Comparison of ENCODE assay signal across 8 cellular contexts in genomic region chr14:100306256-100306505, GRCh38. TPM values are rescaled to one million over a fixed set of nuclear protein-coding genes. Genes with fewer than 3 reads are reported as not detected.
DNase-seq lines count a peak whose midpoint lies in the region; ATAC-seq and TF ChIP-seq lines count a peak whose summit lies in the region.

SLC25A29 (minus strand) TSS chr14:100306444; CDS start chr14:100306232, 212 bp downstream.

- H3K36me3 ChIP-seq in OCI-LY3 (replicated peaks; ENCODE audit: low read depth, low read length) (no peaks in the 10 kb centered on the region), neural cell (ENCODE audit: insufficient read depth, low read length) (no peaks in the 10 kb centered on the region)

- intact Hi-C loops in CD4-positive, alpha-beta T cell (cut with DNase I, micrococcal nuclease): loop anchor here in 1 of 2 experiments (5.0 kb wide), 1 partner anchor 66 kb away; no protein-coding TSS in a partner anchor

- no peak within 1 kb of the TSS for H3K27ac ChIP-seq in CD4-positive, alpha-beta T cell (ENCODE audit: low read depth, low read length)
- H3K27ac ChIP-seq in OCI-LY3 (ENCODE audit: low read length): no peak within 1 kb of the TSS
- peak within 1 kb of the TSS; percentile 88 for H3K27ac ChIP-seq in neural cell (ENCODE audit: low read length)

- H3K27ac Mint-ChIP-seq in CD4-positive, alpha-beta T cell: no peak within 1 kb of the TSS

- TF ChIP-seq CTCF in CD4-positive, alpha-beta T cell (IDR thresholded peaks at IDR 0.05): no peak
- TF ChIP-seq CTCF in OCI-LY3 (IDR thresholded peaks at IDR 0.05; ENCODE audit: low read depth, low read length) (no peak), epithelial cell of proximal tubule (conservative IDR thresholded peaks at IDR 0.05; ENCODE audit: low read depth, low read length) (no peak), neural cell (IDR thresholded peaks at IDR 0.05; ENCODE audit: poor library complexity, severe bottlenecking) (no peak)

- TF ChIP-seq RAD21 in neural cell (conservative IDR thresholded peaks at IDR 0.05): no peak

- H3K36me3 Mint-ChIP-seq in CD4-positive, alpha-beta T cell (ENCODE audit: low read depth): no peaks in the 10 kb centered on the region

- no peaks in the 10 kb centered on the region for H3F3A ChIP-seq in neural cell (ENCODE audit: insufficient read depth, low read length, poor library complexity, severe bottlenecking)

- no peaks in the 10 kb centered on the region for H3K79me2 ChIP-seq in OCI-LY3 (ENCODE audit: low read length)
- peaks cover 64% of the 10 kb centered on the region for H3K79me2 ChIP-seq in neural cell (replicated peaks; ENCODE audit: insufficient read depth, low read length)

- no peaks in the 10 kb centered on the region for H3K4me1 ChIP-seq in OCI-LY3 (ENCODE audit: low read length)

- DNase-seq in CD4-positive, alpha-beta T cell: no peak
- no peak for DNase-seq in epithelial cell of proximal tubule (ENCODE audit: low read depth)
- no peak for DNase-seq in GM03348 (ENCODE audit: low spot score)
- no peak for DNase-seq in COLO668 (lab: John Stamatoyannopoulos, UW; ENCODE audit: unreplicated experiment)

- H3K27me3 ChIP-seq in CD4-positive, alpha-beta T cell (ENCODE audit: control insufficient read depth, insufficient read depth, low read length): peaks cover 6% of the 10 kb centered on the region
- H3K27me3 ChIP-seq in OCI-LY3 (ENCODE audit: low read depth, low read length): no peaks in the 10 kb centered on the region
- no peaks in the 10 kb centered on the region for H3K27me3 ChIP-seq in neural cell (ENCODE audit: insufficient read depth, low read depth, low read length)

- no peaks in the 10 kb centered on the region for H3K9me3 ChIP-seq in CD4-positive, alpha-beta T cell (ENCODE audit: control insufficient read depth, low read length)
- H3K9me3 ChIP-seq in OCI-LY3 (ENCODE audit: insufficient read depth, low read length): no peaks in the 10 kb centered on the region
- no peaks in the 10 kb centered on the region for H3K9me3 ChIP-seq in neural cell (ENCODE audit: low read length)

- H3K9ac ChIP-seq in OCI-LY3 (ENCODE audit: low read length) (peak within 1 kb of the TSS; percentile 63), neural cell (ENCODE audit: low read length) (peak within 1 kb of the TSS; percentile 96)

- peaks cover 9% of the 10 kb centered on the region for H3K4me1 Mint-ChIP-seq in CD4-positive, alpha-beta T cell (ENCODE audit: low read depth)

- H3K9me3 Mint-ChIP-seq in CD4-positive, alpha-beta T cell: no peaks in the 10 kb centered on the region

- H3K4me3 Mint-ChIP-seq in CD4-positive, alpha-beta T cell: peak within 1 kb of the TSS; percentile 93

- peaks cover 10% of the 10 kb centered on the region for H3K27me3 Mint-ChIP-seq in CD4-positive, alpha-beta T cell

- peak; percentile 33 for TF ChIP-seq EP300 in neural cell (conservative IDR thresholded peaks at IDR 0.05; ENCODE audit: poor library complexity, severe bottlenecking)

- ATAC-seq in CD4-positive, alpha-beta T cell (ENCODE audit: poor library complexity): no peak
- ATAC-seq in GM21576 (IDR thresholded peaks at IDR 0.05; ENCODE audit: unreplicated experiment) (no peak), HG02571 (IDR thresholded peaks at IDR 0.05; ENCODE audit: unreplicated experiment) (no peak)

- H2AFZ ChIP-seq in OCI-LY3 (ENCODE audit: low read depth, low read length): peak within 1 kb of the TSS; percentile 39; the same call in 1 of the 2 replicates
- peak within 1 kb of the TSS; percentile 76 for H2AFZ ChIP-seq in neural cell (ENCODE audit: low read depth, low read length)

- H3K4me3 ChIP-seq in OCI-LY3 (ENCODE audit: low read length) (peak within 1 kb of the TSS; percentile 80), epithelial cell of proximal tubule (ENCODE audit: low read depth, low read length) (peak within 1 kb of the TSS; percentile 89), neural cell (ENCODE audit: low read length) (peak within 1 kb of the TSS; percentile 85)

- H3K4me2 ChIP-seq in OCI-LY3 (ENCODE audit: low read length) (peak within 1 kb of the TSS; percentile 67), neural cell (ENCODE audit: low read length) (peak within 1 kb of the TSS; percentile 92)

- H4K20me1 ChIP-seq in OCI-LY3 (ENCODE audit: insufficient read depth, low read length): no peaks in the 10 kb centered on the region
- H4K20me1 ChIP-seq in neural cell (ENCODE audit: insufficient read depth): peaks cover 10% of the 10 kb centered on the region

- CTCF ChIA-PET in CD4-positive, alpha-beta T cell (lab: Charles Lee): no interaction called here

- H3K9me2 ChIP-seq in neural cell (ENCODE audit: insufficient read depth, low read length): no peaks in the 10 kb centered on the region

- POLR2A ChIA-PET in CD4-positive, alpha-beta T cell (lab: Charles Lee): no interaction called here

TF ChIP-seq in neural cell, 6 proteins besides CTCF, POLR2A, EP300 and RAD21:
- TF ChIP-seq SMC3 (conservative IDR thresholded peaks at IDR 0.05; ENCODE audit: poor library complexity) (no peak), MXI1 (conservative IDR thresholded peaks at IDR 0.05; ENCODE audit: poor library complexity, severe bottlenecking) (peak; percentile 69), EZH2 (IDR thresholded peaks at IDR 0.05; ENCODE audit: borderline replicate concordance, insufficient read depth, low read length, poor library complexity, severe bottlenecking) (no peak), POLR2AphosphoS5 (IDR thresholded peaks at IDR 0.05) (no peak), REST (IDR thresholded peaks at IDR 0.05; ENCODE audit: borderline replicate concordance) (no peak), TAF1 (IDR thresholded peaks at IDR 0.05; ENCODE audit: low read depth) (peak; percentile 71)
TF ChIP-seq in neural cell: peak in this region for 2.

RNA-seq across cellular contexts. Expression of gene SLC25A29, which starts in this region (rescaled TPM):
- total RNA-seq in CD4-positive, alpha-beta T cell: 1 to 10 TPM; 2.5 TPM
- total RNA-seq in epithelial cell of proximal tubule: 51.6 and 106 TPM in 2 replicates
- polyA plus RNA-seq in neural cell: 447 and 511 TPM in 2 replicates
- 151 and 162 TPM in 2 replicates for polyA minus RNA-seq in neural cell

Comparison
In these comparisons a context has a peak if more than half of its experiments do, and no peak if none do; other contexts are left out.
1. RNA of gene SLC25A29 (total RNA-seq): 51.6 to 106 TPM in epithelial cell of proximal tubule; 2.5 TPM in CD4-positive, alpha-beta T cell; every median in the first group is over 10 times any median in the second.
2. Peak in every context shown above with its lines, with median percentiles within 50 percentile points of each other: H3K4me3 ChIP-seq.